In genomic region chrY:6508842-6509241, GRCh38 we compare ENCODE assay signal across 2 cellular contexts.
DNase-seq lines count a peak whose midpoint lies in the region; ATAC-seq and TF ChIP-seq lines count a peak whose summit lies in the region.
"Not testable (repeated sequence)": the region's sequence is repeated elsewhere in the genome, so short reads cannot be mapped to it uniquely, and the experiment has no call there.

No MANE protein-coding gene starts in this region.

- not testable (repeated sequence) for TF ChIP-seq POLR2A in body of pancreas (IDR thresholded peaks at IDR 0.05)

- H3K4me1 ChIP-seq in body of pancreas, result not testable (repeated sequence)

- not testable (repeated sequence) for TF ChIP-seq CTCF in body of pancreas (IDR thresholded peaks at IDR 0.05)

- H3K4me3 ChIP-seq in body of pancreas, result not testable (repeated sequence)

- H3K36me3 ChIP-seq in body of pancreas (replicated peaks in 1 of 2; ENCODE audit: insufficient read depth in 1 of 2, low read depth in 2 of 2), result not testable (repeated sequence)

- DNase-seq in body of pancreas, result peak in 1 of 4 donors; percentile 8
- DNase-seq in left lobe of liver (ENCODE audit: low spot score), result not testable (repeated sequence)

- H3K27me3 ChIP-seq in body of pancreas, result not testable (repeated sequence)

- not testable (repeated sequence) for H3K9me3 ChIP-seq in body of pancreas

- intact Hi-C loops in body of pancreas (cut with DNase I), result not testable (repeated sequence)

- H3K27ac ChIP-seq in body of pancreas, result not testable (repeated sequence)

- peak; percentile 85 for ATAC-seq in body of pancreas
- ATAC-seq in left lobe of liver, result peak; percentile 79
